36 cellular contexts compared by ENCODE assay signal in genomic region chr5:82499845-82500244, GRCh38.
"Had no signal": no experiment of that assay in that cellular context is flagged by ENCODE, and none has a peak within 500 bp of the region (broad histone marks: within the 10 kb centered on the region; RNA-seq: fewer than 3 reads in every experiment).

No MANE protein-coding gene starts in this region.

- H3K4me3 ChIP-seq: cardiac muscle cell, K562, PC-9 had no signal

- H3K36me3 ChIP-seq: cardiac muscle cell, WERI-Rb-1 had no signal

- H3K9me3 Mint-ChIP-seq: activated naive CD8-positive, alpha-beta T cell treated with anti-CD3 and anti-CD28 coated beads for 36 hours; activated T-cell treated with anti-CD3 and anti-CD28 coated beads, Interleukin-2, amount 50 U/mL, for 72 hours; activated T-helper 17 cell treated with anti-CD3 and anti-CD28 coated beads, Interleukin-2, amount 50 U/mL, for 72 hours; central memory CD8-positive, alpha-beta T cell had no signal

- H3K27me3 Mint-ChIP-seq: activated T-helper 17 cell treated with anti-CD3 and anti-CD28 coated beads, Interleukin-2, amount 50 U/mL, for 72 hours had no signal

- ATAC-seq: activated CD8-positive, alpha-beta memory T cell treated with anti-CD3 and anti-CD28 coated beads, Interleukin-2, amount 10 ng/mL, durations not matched to agents 7 days and 5 days; activated T-cell treated with anti-CD3 and anti-CD28 coated beads, Interleukin-2, amount 50 U/mL, for 72 hours; activated T-helper 17 cell treated with anti-CD3 and anti-CD28 coated beads, Interleukin-2, amount 50 U/mL, for 72 hours; K562; Right ventricle myocardium inferior had no signal

- H3K4me2 ChIP-seq: PC-9 had no signal

- H3K4me1 Mint-ChIP-seq: activated CD4-positive, alpha-beta memory T cell treated with anti-CD3 and anti-CD28 coated beads, Interleukin-2, amount 10 ng/mL, durations not matched to agents 7 days and 5 days; activated naive CD8-positive, alpha-beta T cell treated with anti-CD3 and anti-CD28 coated beads for 36 hours; activated T-helper 17 cell treated with anti-CD3 and anti-CD28 coated beads, Interleukin-2, amount 50 U/mL, for 72 hours; central memory CD8-positive, alpha-beta T cell had no signal

- H3K36me3 Mint-ChIP-seq: activated CD8-positive, alpha-beta memory T cell treated with anti-CD3 and anti-CD28 coated beads, Interleukin-2, amount 10 ng/mL, durations not matched to agents 7 days and 5 days; activated naive CD8-positive, alpha-beta T cell treated with anti-CD3 and anti-CD28 coated beads for 36 hours had no signal

- H2AFZ ChIP-seq: PC-9 had no signal

- H3K27me3 ChIP-seq: cardiac muscle cell had no signal

- H3K27ac Mint-ChIP-seq: activated CD4-positive, alpha-beta memory T cell treated with anti-CD3 and anti-CD28 coated beads, Interleukin-2, amount 10 ng/mL, durations not matched to agents 7 days and 5 days; activated CD8-positive, alpha-beta memory T cell treated with anti-CD3 and anti-CD28 coated beads, Interleukin-2, amount 10 ng/mL, durations not matched to agents 7 days and 5 days; activated naive CD8-positive, alpha-beta T cell treated with anti-CD3 and anti-CD28 coated beads for 36 hours; activated T-cell treated with anti-CD3 and anti-CD28 coated beads, Interleukin-2, amount 50 U/mL, for 72 hours; activated T-helper 17 cell treated with anti-CD3 and anti-CD28 coated beads, Interleukin-2, amount 50 U/mL, for 72 hours had no signal

- H3K27ac ChIP-seq: cardiac muscle cell, PC-9, RWPE1, WERI-Rb-1 had no signal

- H3K4me3 Mint-ChIP-seq: activated CD4-positive, alpha-beta memory T cell treated with anti-CD3 and anti-CD28 coated beads, Interleukin-2, amount 10 ng/mL, durations not matched to agents 7 days and 5 days; activated CD8-positive, alpha-beta memory T cell treated with anti-CD3 and anti-CD28 coated beads, Interleukin-2, amount 10 ng/mL, durations not matched to agents 7 days and 5 days; activated naive CD8-positive, alpha-beta T cell treated with anti-CD3 and anti-CD28 coated beads for 36 hours; activated T-cell treated with anti-CD3 and anti-CD28 coated beads, Interleukin-2, amount 50 U/mL, for 72 hours; activated T-helper 17 cell treated with anti-CD3 and anti-CD28 coated beads, Interleukin-2, amount 50 U/mL, for 72 hours; central memory CD8-positive, alpha-beta T cell had no signal

- DNase-seq: activated CD4-positive, alpha-beta memory T cell treated with anti-CD3 and anti-CD28 coated beads, Interleukin-2, amount 10 ng/mL, durations not matched to agents 7 days and 5 days; activated CD4-positive, alpha-beta T cell treated with anti-CD3 and anti-CD28 coated beads for 1 hour; activated CD4-positive, alpha-beta T cell treated with anti-CD3 and anti-CD28 coated beads for 48 hours; activated CD4-positive, CD25-positive, alpha-beta regulatory T cell; activated CD8-positive, alpha-beta memory T cell treated with anti-CD3 and anti-CD28 coated beads for 24 hours; activated CD8-positive, alpha-beta memory T cell treated with anti-CD3 and anti-CD28 coated beads, Interleukin-2, amount 10 ng/mL, durations not matched to agents 7 days and 5 days; activated CD8-positive, alpha-beta memory T cell treated with anti-CD3 and anti-CD28 coated beads, Interleukin-2, amount 50 U/mL, for 48 hours; activated effector memory CD4-positive, alpha-beta T cell treated with anti-CD3 and anti-CD28 coated beads, Interleukin-2, amount 50 U/mL, for 16 hours; activated naive CD4-positive, alpha-beta T cell; activated naive CD4-positive, alpha-beta T cell treated with anti-CD3 and anti-CD28 coated beads, Interleukin-2, amount 50 U/mL, for 16 hours; activated naive CD8-positive, alpha-beta T cell treated with anti-CD3 and anti-CD28 coated beads for 36 hours; activated T-cell treated with anti-CD3 and anti-CD28 coated beads, Interleukin-2, amount 50 U/mL, for 72 hours; amniotic stem cell; aorta; Karpas-422; NCI-H1048; NCI-H1105 treated with DMSO at 0.1 percent for 48 hours; NCI-H1436; NCI-H1694; NCI-H1930; NCI-H2081 treated with DMSO at 0.1 percent for 48 hours; NCI-H345; NCI-H524 treated with DMSO at 0.1 percent for 48 hours; NK-92 treated with Interleukin-12 subunit alpha and Interleukin-12 subunit beta, amount 100 ng/mL, for 24 hours; PC-9; SIG-M5; SW 1271; T-helper 1 cell; T1000; WERI-Rb-1 had no signal
